Comparison of ENCODE assay signal across 23 cellular contexts in genomic region chr12:23245186-23245585, GRCh38.
DNase-seq lines count a peak whose midpoint lies in the region; ATAC-seq and TF ChIP-seq lines count a peak whose summit lies in the region.
"Had no signal": no experiment of that assay in that cellular context is flagged by ENCODE, and none has a peak within 500 bp of the region (broad histone marks: within the 10 kb centered on the region; RNA-seq: fewer than 3 reads in every experiment).

No MANE protein-coding gene starts in this region.

- no peak overlapping the region for H3K14ac ChIP-seq in neuronal stem cell (ENCODE audit: low read length)

- H3K4me1 ChIP-seq in neuronal stem cell (ENCODE audit: control insufficient read depth in 2 of 2, insufficient read depth in 1 of 2, low read depth in 1 of 2, low read length in 2 of 2) = no peaks in the 10 kb centered on the region
- H3K4me1 ChIP-seq: BE2C, BLaER1 had no signal

- no peaks in the 10 kb centered on the region for H3K79me1 ChIP-seq in neuronal stem cell (ENCODE audit: low read depth, low read length)

- no peak for TF ChIP-seq CTCF in HFFc6 (IDR thresholded peaks at IDR 0.05)

- H3K9me3 ChIP-seq in neuronal stem cell (replicated peaks in 1 of 2; ENCODE audit: control insufficient read depth in 2 of 2, insufficient read depth in 1 of 2, low read depth in 1 of 2, low read length in 2 of 2) = no peaks in the 10 kb centered on the region
- H3K9me3 ChIP-seq: BE2C, BLaER1 had no signal

- H3K27ac Mint-ChIP-seq in stimulated activated effector memory CD8-positive, alpha-beta T cell treated with anti-CD3 and anti-CD28 coated beads, Interleukin-12 subunit alpha, Interleukin-12 subunit beta, amount 100 ng/mL, for 72 hours = no peak overlapping the region
- no peak overlapping the region for H3K27ac Mint-ChIP-seq in HFFc6
- H3K27ac Mint-ChIP-seq: CD14-positive monocyte; CD4-positive, alpha-beta memory T cell; CD8-positive, alpha-beta memory T cell had no signal

- H3K27me3 Mint-ChIP-seq in HFFc6 (ENCODE audit: insufficient read depth) = no peaks in the 10 kb centered on the region; the same call in 1 of the 2 replicates
- H3K27me3 Mint-ChIP-seq: CD4-positive, alpha-beta memory T cell; CD4-positive, CD25-positive, alpha-beta regulatory T cell had no signal

- H2BK120ac ChIP-seq in neuronal stem cell (ENCODE audit: low read depth, low read length) = no peak overlapping the region

- H3K36me3 Mint-ChIP-seq in stimulated activated effector memory CD8-positive, alpha-beta T cell treated with anti-CD3 and anti-CD28 coated beads, Interleukin-12 subunit alpha, Interleukin-12 subunit beta, amount 100 ng/mL, for 72 hours = no peaks in the 10 kb centered on the region
- H3K36me3 Mint-ChIP-seq in HFFc6 (ENCODE audit: low read depth) = no peaks in the 10 kb centered on the region
- H3K36me3 Mint-ChIP-seq: CD14-positive monocyte; CD4-positive, alpha-beta memory T cell; CD4-positive, CD25-positive, alpha-beta regulatory T cell; CD8-positive, alpha-beta memory T cell had no signal

- H3K27ac ChIP-seq in neuronal stem cell (replicated peaks; ENCODE audit: low read length) = no peak overlapping the region
- H3K27ac ChIP-seq: BLaER1 had no signal

- no peak overlapping the region for H3K4me3 ChIP-seq in neuronal stem cell (ENCODE audit: low read length in 2 of 2)
- H3K4me3 ChIP-seq: BLaER1, GM12878 had no signal

- no peak overlapping the region for H3K18ac ChIP-seq in neuronal stem cell (ENCODE audit: low read length)

- H3K4me3 Mint-ChIP-seq in stimulated activated effector memory CD8-positive, alpha-beta T cell treated with anti-CD3 and anti-CD28 coated beads, Interleukin-12 subunit alpha, Interleukin-12 subunit beta, amount 100 ng/mL, for 72 hours = no peak overlapping the region
- H3K4me3 Mint-ChIP-seq in HFFc6 = no peak overlapping the region
- H3K4me3 Mint-ChIP-seq: CD14-positive monocyte; CD4-positive, alpha-beta memory T cell; CD4-positive, CD25-positive, alpha-beta regulatory T cell; CD8-positive, alpha-beta memory T cell had no signal

- no peak overlapping the region for H4K8ac ChIP-seq in neuronal stem cell (ENCODE audit: low read depth, low read length)

- WGBS in neuronal stem cell (ENCODE audit: extremely low coverage in 2 of 2, insufficient read length in 2 of 2, insufficient replicate concordance in 1 of 2), 2 donors = no CpG with 5 or more reads among the region's 2 CpGs

- H3K23ac ChIP-seq in neuronal stem cell (ENCODE audit: low read depth, low read length, poor library complexity) = no peak overlapping the region

- peak; percentile 51 for ATAC-seq in stimulated activated effector memory CD8-positive, alpha-beta T cell treated with anti-CD3 and anti-CD28 coated beads, Interleukin-12 subunit alpha, Interleukin-12 subunit beta, amount 100 ng/mL, for 72 hours
- no peak for ATAC-seq in HG03442 (IDR thresholded peaks at IDR 0.05; ENCODE audit: unreplicated experiment)
- ATAC-seq: GM12878 had no signal

- no peak overlapping the region for H2BK12ac ChIP-seq in neuronal stem cell (ENCODE audit: low read length)

- H2BK5ac ChIP-seq in neuronal stem cell (ENCODE audit: low read length) = no peak overlapping the region

- DNase-seq in neuronal stem cell (ENCODE audit: low spot score) (no peak), SKM-1 treated with dmso at 0.1 percent for 144 hours (lab: John Stamatoyannopoulos, UW; ENCODE audit: unreplicated experiment) (no peak), HFFc6 (no peak)
- DNase-seq in stimulated activated effector memory CD8-positive, alpha-beta T cell treated with anti-CD3 and anti-CD28 coated beads, Interleukin-12 subunit alpha, Interleukin-12 subunit beta, amount 100 ng/mL, for 72 hours (ENCODE audit: low spot score in 2 of 2) = no peak
- DNase-seq: 8988T; ACHN; BE2C; C1 segment of cervical spinal cord; CD4-positive, alpha-beta memory T cell; CD4-positive, CD25-positive, alpha-beta regulatory T cell; CD8-positive, alpha-beta memory T cell; COR-L47; DMS 273 treated with DMSO at 0.1 percent for 48 hours; DMS153; DMS53; DMS79; DND-41; EL; GDM1 had no signal

- H2AFZ ChIP-seq in neuronal stem cell (ENCODE audit: low read length) = no peak overlapping the region

- H2AK5ac ChIP-seq in neuronal stem cell (ENCODE audit: low read depth, low read length) = no peak overlapping the region

- peak overlapping the region; percentile 0 for H3K9ac ChIP-seq in neuronal stem cell (ENCODE audit: low read depth, low read length, poor library complexity)
- H3K9ac ChIP-seq: BLaER1 had no signal

- no peak overlapping the region for H3K4me2 ChIP-seq in neuronal stem cell (ENCODE audit: insufficient read depth, low read length, poor library complexity, severe bottlenecking)
- H3K4me2 ChIP-seq: BLaER1 had no signal

- H3K27me3 ChIP-seq in neuronal stem cell (ENCODE audit: control insufficient read depth in 3 of 3, insufficient read depth in 3 of 3, low read depth in 1 of 3, low read length in 3 of 3) = no peaks in the 10 kb centered on the region
- H3K27me3 ChIP-seq: BE2C, BLaER1 had no signal

- no peak overlapping the region for H2BK15ac ChIP-seq in neuronal stem cell (ENCODE audit: low read length)

- no peak overlapping the region for H3K4ac ChIP-seq in neuronal stem cell (ENCODE audit: low read length)

- no peaks in the 10 kb centered on the region for H3K4me1 Mint-ChIP-seq in stimulated activated effector memory CD8-positive, alpha-beta T cell treated with anti-CD3 and anti-CD28 coated beads, Interleukin-12 subunit alpha, Interleukin-12 subunit beta, amount 100 ng/mL, for 72 hours
- H3K4me1 Mint-ChIP-seq in HFFc6 (ENCODE audit: low read depth) = no peaks in the 10 kb centered on the region
- H3K4me1 Mint-ChIP-seq: CD14-positive monocyte; CD4-positive, alpha-beta memory T cell; CD4-positive, CD25-positive, alpha-beta regulatory T cell; CD8-positive, alpha-beta memory T cell had no signal

- H3K36me3 ChIP-seq in neuronal stem cell (replicated peaks in 1 of 2; ENCODE audit: control insufficient read depth in 2 of 2, insufficient read depth in 2 of 2, low read length in 2 of 2) = no peaks in the 10 kb centered on the region
- H3K36me3 ChIP-seq: BE2C, BLaER1 had no signal

- no peak overlapping the region for H4K91ac ChIP-seq in neuronal stem cell (ENCODE audit: low read depth, low read length, poor library complexity)

- H3K9me3 Mint-ChIP-seq in stimulated activated effector memory CD8-positive, alpha-beta T cell treated with anti-CD3 and anti-CD28 coated beads, Interleukin-12 subunit alpha, Interleukin-12 subunit beta, amount 100 ng/mL, for 72 hours = no peaks in the 10 kb centered on the region
- peaks cover 41% of the 10 kb centered on the region for H3K9me3 Mint-ChIP-seq in HFFc6
